1 cellular context compared by ENCODE assay signal in genomic region chr6:1394591-1395463, GRCh38.
TF ChIP-seq lines count a peak whose summit lies in the region.

No MANE protein-coding gene starts in this region.

TF ChIP-seq in H1, 55 proteins besides CTCF, POLR2A, EP300 and RAD21:
- peak; percentile 55; the same call in 1 of the 2 replicates for TF ChIP-seq SUZ12 (IDR thresholded peaks at IDR 0.05; ENCODE audit: low read length)
- TF ChIP-seq BACH1 (IDR thresholded peaks at IDR 0.05; ENCODE audit: low read length), result no peak
- TF ChIP-seq KDM5A (IDR thresholded peaks at IDR 0.05; ENCODE audit: low read length), result no peak
- TF ChIP-seq SP1 (IDR thresholded peaks at IDR 0.05; ENCODE audit: low read depth, low read length), result 0 out of 2 replicates have a peak, but pooled peaks have one; percentile 9
- TF ChIP-seq RNF2 (IDR thresholded peaks at IDR 0.05; ENCODE audit: borderline replicate concordance, low read depth, low read length, missing control alignments, poor library complexity, severe bottlenecking), result peak; percentile 82
- TF ChIP-seq CBX8 (IDR thresholded peaks at IDR 0.05; ENCODE audit: borderline replicate concordance, low read depth, low read length), result peak; percentile 87
